ENCODE assay signal across 1 cellular context in genomic region chr12:104131609-104132008, GRCh38.
A peak's percentile ranks its signal among the peaks of the same experiment; 100 is the strongest.
TF ChIP-seq lines count a peak whose summit lies in the region.

No MANE protein-coding gene starts in this region.

TF ChIP-seq in HepG2, 621 proteins besides CTCF, POLR2A, EP300 and RAD21 (continued from another document and continues in another):
- TF ChIP-seq ZBTB26 (CRISPR knock-in tag; IDR thresholded peaks at IDR 0.05; ENCODE audit: borderline replicate concordance) (no peak), ZNF768 (CRISPR knock-in tag; IDR thresholded peaks at IDR 0.05) (peak; percentile 33; the same call in 1 of the 2 replicates), SRSF9 (IDR thresholded peaks at IDR 0.05; ENCODE audit: borderline replicate concordance, insufficient read depth, low read depth, low read length, poor library complexity, severe bottlenecking) (no peak), ZBTB7A (CRISPR knock-in tag; IDR thresholded peaks at IDR 0.05) (no peak), NR2F6 (IDR thresholded peaks at IDR 0.05) (0 out of 2 replicates have a peak, but pooled peaks have one; percentile 22), NR2F6 (CRISPR knock-in tag; IDR thresholded peaks at IDR 0.05) (peak; percentile 72; the same call in 1 of the 2 replicates), IKZF5 (CRISPR knock-in tag; IDR thresholded peaks at IDR 0.05) (peak; percentile 62; the same call in 1 of the 2 replicates), ZNF598 (CRISPR knock-in tag; IDR thresholded peaks at IDR 0.05; ENCODE audit: borderline replicate concordance) (no peak), ZNF790 (CRISPR knock-in tag; IDR thresholded peaks at IDR 0.05; ENCODE audit: borderline replicate concordance) (no peak), MIER2 (CRISPR knock-in tag; IDR thresholded peaks at IDR 0.05) (no peak), CEBPB (IDR thresholded peaks at IDR 0.05; ENCODE audit: borderline replicate concordance, low read depth, low read length) (no peak), FOXA3 (CRISPR knock-in tag; IDR thresholded peaks at IDR 0.05) (peak; percentile 92), ZNF773 (CRISPR knock-in tag; IDR thresholded peaks at IDR 0.05; ENCODE audit: borderline replicate concordance) (no peak), SOX13 (IDR thresholded peaks at IDR 0.05) (no peak), SOX13 (CRISPR knock-in tag; conservative IDR thresholded peaks at IDR 0.05 in 1 of 2, IDR thresholded peaks at IDR 0.05 in 1 of 2) (peak in 1 of 2 experiments; percentile 80; a peak in 2 of 4 replicates), ZNF576 (CRISPR knock-in tag; IDR thresholded peaks at IDR 0.05) (no peak), HNF1B (CRISPR knock-in tag; IDR thresholded peaks at IDR 0.05) (peak; percentile 50; the same call in 1 of the 2 replicates), ZNF781 (CRISPR knock-in tag; IDR thresholded peaks at IDR 0.05; ENCODE audit: borderline replicate concordance, not compliant biosample characterization) (no peak), TBX3 (IDR thresholded peaks at IDR 0.05; ENCODE audit: borderline replicate concordance) (no peak), MEF2D (CRISPR knock-in tag; IDR thresholded peaks at IDR 0.05) (peak; percentile 60; the same call in 1 of the 2 replicates), ZNF724P (CRISPR knock-in tag; IDR thresholded peaks at IDR 0.05; ENCODE audit: borderline replicate concordance) (no peak), PITX1 (CRISPR knock-in tag; IDR thresholded peaks at IDR 0.05) (peak; percentile 18; the same call in 1 of the 2 replicates), ZNF207 (IDR thresholded peaks at IDR 0.05; ENCODE audit: borderline replicate concordance) (no peak), ZBTB20 (CRISPR knock-in tag; IDR thresholded peaks at IDR 0.05; ENCODE audit: borderline replicate concordance, low read depth) (no peak), ZNF879 (CRISPR knock-in tag; IDR thresholded peaks at IDR 0.05) (no peak), SAP130 (CRISPR knock-in tag; IDR thresholded peaks at IDR 0.05; ENCODE audit: low read depth) (peak; percentile 90), FOXO4 (CRISPR knock-in tag; conservative IDR thresholded peaks at IDR 0.05) (no peak), JUND (CRISPR knock-in tag; IDR thresholded peaks at IDR 0.05) (no peak), CC2D1A (CRISPR knock-in tag; IDR thresholded peaks at IDR 0.05) (no peak), CREBL2 (CRISPR knock-in tag; IDR thresholded peaks at IDR 0.05; ENCODE audit: borderline replicate concordance) (no peak), STAT6 (CRISPR knock-in tag; IDR thresholded peaks at IDR 0.05; ENCODE audit: borderline replicate concordance) (peak; percentile 92; the same call in 1 of the 2 replicates), ZNF646 (CRISPR knock-in tag; IDR thresholded peaks at IDR 0.05) (no peak), PRPF4 (IDR thresholded peaks at IDR 0.05; ENCODE audit: low read depth, low read length, poor library complexity, severe bottlenecking) (no peak), ZFP36L1 (CRISPR knock-in tag; IDR thresholded peaks at IDR 0.05) (no peak), ZNF232 (CRISPR knock-in tag; IDR thresholded peaks at IDR 0.05; ENCODE audit: borderline replicate concordance) (no peak), KDM1A (CRISPR knock-in tag; IDR thresholded peaks at IDR 0.05) (0 out of 2 replicates have a peak, but pooled peaks have one; percentile 25), ARID4A (CRISPR knock-in tag; IDR thresholded peaks at IDR 0.05; ENCODE audit: borderline replicate concordance) (peak; percentile 15; the same call in 1 of the 2 replicates)
